In the genomic region with DNA sequence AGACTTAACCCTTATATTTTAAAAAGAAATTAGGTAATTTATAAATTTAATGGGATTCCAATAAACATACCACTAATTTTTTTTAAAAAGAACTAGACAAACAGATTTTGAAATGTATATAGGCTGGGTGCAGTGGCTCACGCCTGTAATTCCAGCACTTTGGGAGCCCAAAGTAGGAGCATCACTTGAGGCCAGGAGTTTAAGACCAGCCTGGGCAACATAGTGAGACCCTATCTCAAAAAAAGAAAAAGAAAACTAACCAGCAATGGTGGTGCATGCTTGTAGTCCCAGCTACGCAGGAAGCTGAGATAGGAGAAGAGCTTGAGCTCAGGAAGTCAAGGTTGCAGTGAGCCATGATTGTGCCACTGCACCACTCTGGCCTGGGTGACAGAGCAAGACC, we compare ENCODE assay signal across 23 cellular contexts.
DNase-seq lines count a peak whose midpoint lies in the region; ATAC-seq, FAIRE-seq and TF ChIP-seq lines count a peak whose summit lies in the region.
"Had no signal": no experiment of that assay in that cellular context is flagged by ENCODE, and none has a peak within 500 bp of the region (broad histone marks: within the 10 kb centered on the region; RNA-seq: fewer than 3 reads in every experiment).

No MANE protein-coding gene starts in this region.

- POLR2A ChIA-PET in K562 (lab: Yijun Ruan, JAX): interaction anchor here (1.1 kb wide), 1 partner anchor 9 kb away, joined by 4 read pairs; no protein-coding TSS in a partner anchor

- H4K20me1 ChIP-seq in DND-41 (ENCODE audit: insufficient read depth, low read length) (peaks cover 8% of the 10 kb centered on the region; the same call in 1 of the 2 replicates), KMS-11 (ENCODE audit: insufficient read depth) (no peaks in the 10 kb centered on the region; the same call in 1 of the 2 replicates), K562 (replicated peaks; ENCODE audit: control insufficient read depth, insufficient read depth, low read length) (no peaks in the 10 kb centered on the region), H9 (ENCODE audit: control insufficient read depth, insufficient read depth, insufficient read length) (no peaks in the 10 kb centered on the region)

- H2BK5ac ChIP-seq in trophoblast cell (ENCODE audit: low read depth, low read length, poor library complexity) (peak overlapping the region; percentile 68), H9 (ENCODE audit: insufficient read length, low read length) (no peak overlapping the region)

- TF ChIP-seq CTCF in DND-41 (IDR thresholded peaks at IDR 0.05; ENCODE audit: borderline replicate concordance, extremely low read depth, low read length, poor library complexity, severe bottlenecking) (no peak), KMS-11 (conservative IDR thresholded peaks at IDR 0.05; ENCODE audit: low read depth, low read length) (no peak), K562 (IDR thresholded peaks at IDR 0.05 in 2 of 3, conservative IDR thresholded peaks at IDR 0.05 in 1 of 3; ENCODE audit: insufficient read depth in 2 of 3, low read depth in 1 of 3, low read length in 3 of 3) (no peak), H9 (conservative IDR thresholded peaks at IDR 0.05) (no peak), tibial nerve (IDR thresholded peaks at IDR 0.05) (no peak)

- no peaks in the 10 kb centered on the region for H3K9me1 ChIP-seq in K562 (ENCODE audit: control insufficient read depth, insufficient read depth, low read length)

- H2BK20ac ChIP-seq in H9 (ENCODE audit: low read depth, low read length, poor library complexity, severe bottlenecking): no peak overlapping the region

- peak overlapping the region in 1 of 3 experiments; percentile 79; a peak in 1 of 7 replicates for H3K27ac Mint-ChIP-seq in H9
- H3K27ac Mint-ChIP-seq: B cell; CD4-positive, CD25-positive, alpha-beta regulatory T cell had no signal

- intact Hi-C loops in K562 (cut with micrococcal nuclease): no loop called here

- H3K4me3 ChIP-seq in DND-41 (ENCODE audit: low read depth in 1 of 2, low read length in 2 of 2) (no peak overlapping the region), KMS-11 (IDR thresholded peaks at IDR 0.05; ENCODE audit: insufficient read depth, low read depth, low read length) (no peak overlapping the region), K562 (no peak overlapping the region), trophoblast cell (ENCODE audit: low read depth, low read length) (no peak overlapping the region), tibial nerve (no peak overlapping the region)
- H3K4me3 ChIP-seq: BLaER1 had no signal

- TF ChIP-seq EP300 in K562 (IDR thresholded peaks at IDR 0.05; ENCODE audit: low read length) (no peak), tibial nerve (IDR thresholded peaks at IDR 0.05) (no peak)

- peaks cover 0 to 3% of the 10 kb centered on the region in 2 experiments; a peak in 2 of 4 replicates for H3K4me1 Mint-ChIP-seq in H9
- H3K4me1 Mint-ChIP-seq: CD4-positive, CD25-positive, alpha-beta regulatory T cell had no signal

- H3K18ac ChIP-seq in trophoblast cell (ENCODE audit: low read length) (no peak overlapping the region), H9 (ENCODE audit: insufficient read length, low read depth, low read length) (no peak overlapping the region)

- H3K27me3 ChIP-seq in DND-41 (ENCODE audit: insufficient read depth, low read length, poor library complexity): no peaks in the 10 kb centered on the region
- no peaks in the 10 kb centered on the region for H3K27me3 ChIP-seq in KMS-11 (ENCODE audit: insufficient read depth, low read depth)
- H3K27me3 ChIP-seq in K562 (ENCODE audit: control insufficient read depth in 2 of 2, insufficient read depth in 2 of 2, low read length in 2 of 2): no peaks in the 10 kb centered on the region
- no peaks in the 10 kb centered on the region for H3K27me3 ChIP-seq in trophoblast cell (ENCODE audit: insufficient read depth, low read length)
- H3K27me3 ChIP-seq in H9 (ENCODE audit: insufficient read depth, low read length): no peaks in the 10 kb centered on the region
- H3K27me3 ChIP-seq in tibial nerve: no peaks in the 10 kb centered on the region
- H3K27me3 ChIP-seq: BLaER1 had no signal

- no peak overlapping the region for H4K12ac ChIP-seq in trophoblast cell (ENCODE audit: low read depth, low read length)

- H3K4me3 Mint-ChIP-seq in H9: no peak overlapping the region
- H3K4me3 Mint-ChIP-seq: B cell; CD4-positive, CD25-positive, alpha-beta regulatory T cell; CD8-positive, alpha-beta memory T cell had no signal

- no peak for FAIRE-seq in K562 (lab: Jason Lieb, UNC)
- FAIRE-seq: A204.1, D721Med, G401.6, GM12892, H54 had no signal

- H2AK5ac ChIP-seq in trophoblast cell (ENCODE audit: low read length) (no peak overlapping the region), H9 (ENCODE audit: insufficient read length, low read length) (no peak overlapping the region)

- in situ Hi-C loops in K562 (cut with MboI) (no loop called here), G401 (cut with HindIII; ENCODE audit: low sequenced_read_pairs) (no loop called here)

- H3K79me1 ChIP-seq in trophoblast cell (ENCODE audit: low read length): no peaks in the 10 kb centered on the region
- no peaks in the 10 kb centered on the region for H3K79me1 ChIP-seq in H9 (ENCODE audit: insufficient read depth, low read depth, low read length, poor library complexity, severe bottlenecking)

- H3K4ac ChIP-seq in trophoblast cell (ENCODE audit: low read depth, low read length) (no peak overlapping the region), H9 (ENCODE audit: low read depth, low read length) (no peak overlapping the region)

- H3K79me2 ChIP-seq in DND-41 (ENCODE audit: insufficient read depth, low read length): peaks cover 44% of the 10 kb centered on the region
- H3K79me2 ChIP-seq in KMS-11 (ENCODE audit: insufficient read depth, low read depth): peaks cover 11% of the 10 kb centered on the region; the same call in 1 of the 2 replicates
- H3K79me2 ChIP-seq in K562 (ENCODE audit: control insufficient read depth, insufficient read depth, low read length): peaks cover 10% of the 10 kb centered on the region; the same call in 2 of the 3 replicates
- H3K79me2 ChIP-seq in trophoblast cell (ENCODE audit: control insufficient read depth, insufficient read depth, low read length, poor library complexity): no peaks in the 10 kb centered on the region
- no peaks in the 10 kb centered on the region for H3K79me2 ChIP-seq in H9 (ENCODE audit: insufficient read depth, low read length)

- no peak overlapping the region for H3K4me2 ChIP-seq in DND-41 (ENCODE audit: insufficient read depth, low read length)
- H3K4me2 ChIP-seq in KMS-11: peak overlapping the region; percentile 50; the same call in 1 of the 2 replicates
- no peak overlapping the region for H3K4me2 ChIP-seq in K562 (ENCODE audit: insufficient read depth, low read length)
- H3K4me2 ChIP-seq in trophoblast cell (ENCODE audit: low read length): no peak overlapping the region
- H3K4me2 ChIP-seq in H9 (ENCODE audit: insufficient read depth, insufficient read length, low read length): no peak overlapping the region

- H3K4me1 ChIP-seq in DND-41 (ENCODE audit: insufficient read depth, low read length) (no peaks in the 10 kb centered on the region), KMS-11 (ENCODE audit: low read depth, poor library complexity, severe bottlenecking) (peaks cover 44% of the 10 kb centered on the region), K562 (replicated peaks in 1 of 2; ENCODE audit: control insufficient read depth in 2 of 2, insufficient read depth in 2 of 2, low read length in 2 of 2) (peaks cover 0 to 4% of the 10 kb centered on the region in 2 experiments; a peak in 3 of 5 replicates), trophoblast cell (ENCODE audit: control insufficient read depth in 1 of 2, insufficient read depth in 2 of 2, low read length in 2 of 2) (no peaks in the 10 kb centered on the region), H9 (ENCODE audit: insufficient read depth, low read length) (no peaks in the 10 kb centered on the region), tibial nerve (no peaks in the 10 kb centered on the region)

- no peak overlapping the region for H2BK15ac ChIP-seq in H9 (ENCODE audit: low read depth, low read length)

- H2AFZ ChIP-seq in DND-41 (ENCODE audit: low read depth, low read length) (no peak overlapping the region), KMS-11 (ENCODE audit: low read depth) (no peak overlapping the region), K562 (ENCODE audit: low read depth, low read length) (no peak overlapping the region), trophoblast cell (ENCODE audit: insufficient read depth, low read length, poor library complexity) (no peak overlapping the region), H9 (ENCODE audit: low read length) (no peak overlapping the region)

- no peak overlapping the region for H3T11ph ChIP-seq in H9 (ENCODE audit: low read length)

- no peak overlapping the region for H4K5ac ChIP-seq in H9 (ENCODE audit: insufficient read length, low read depth, low read length)

- peaks cover 84% of the 10 kb centered on the region for H3K36me3 ChIP-seq in DND-41 (ENCODE audit: insufficient read depth, low read length)
- H3K36me3 ChIP-seq in KMS-11 (ENCODE audit: insufficient read depth): peaks cover 20% of the 10 kb centered on the region; the same call in 1 of the 2 replicates
- peaks cover 79% of the 10 kb centered on the region for H3K36me3 ChIP-seq in K562 (ENCODE audit: control insufficient read depth, insufficient read depth, low read length)
- H3K36me3 ChIP-seq in trophoblast cell (ENCODE audit: control insufficient read depth in 1 of 2, insufficient read depth in 2 of 2, low read length in 2 of 2): peaks cover 4 to 12% of the 10 kb centered on the region in 2 experiments
- peaks cover 0 to 5% (median 0%) of the 10 kb centered on the region in 3 donors for H3K36me3 ChIP-seq in tibial nerve

- no peaks in the 10 kb centered on the region for H3K23me2 ChIP-seq in H9 (ENCODE audit: insufficient read length, low read depth, low read length, poor library complexity, severe bottlenecking)

- DNase-seq in DND-41: no peak
- no peak for DNase-seq in K562 (ENCODE audit: extremely low read depth in 1 of 4, low spot score in 3 of 4)
- peak in 1 of 2 donors; percentile 12 for DNase-seq in trophoblast cell
- no peak for DNase-seq in G401 (ENCODE audit: low spot score)
- DNase-seq in H9: no peak
- DNase-seq in tibial nerve (ENCODE audit: low spot score in 2 of 2): no peak
- DNase-seq: CD4-positive, CD25-positive, alpha-beta regulatory T cell; CD8-positive, alpha-beta memory T cell; DMS 273 treated with DMSO at 0.1 percent for 48 hours; DMS79; GOT3; HCEC 1CT had no signal

- H2BK12ac ChIP-seq in trophoblast cell (ENCODE audit: low read length) (peak overlapping the region; percentile 92), H9 (ENCODE audit: insufficient read length, low read depth, low read length) (no peak overlapping the region)

- no peak for TF ChIP-seq POLR2A in K562 (conservative IDR thresholded peaks at IDR 0.05)
- no peak for TF ChIP-seq POLR2A in tibial nerve (IDR thresholded peaks at IDR 0.05)

- H2BK120ac ChIP-seq in trophoblast cell (ENCODE audit: insufficient read depth, low read length, poor library complexity): no peak overlapping the region
- H2BK120ac ChIP-seq in H9 (ENCODE audit: low read depth, low read length, poor library complexity, severe bottlenecking): no peak overlapping the region

- no peak overlapping the region for H3K23ac ChIP-seq in trophoblast cell (ENCODE audit: low read length)
- H3K23ac ChIP-seq in H9 (ENCODE audit: insufficient read length, low read depth, low read length): no peak overlapping the region

- no peak overlapping the region for H3K56ac ChIP-seq in H9 (ENCODE audit: insufficient read length, low read depth, low read length)

- CTCF ChIA-PET in K562 (lab: Yijun Ruan, JAX; ENCODE audit: low intra/inter-chr PET ratio): interaction anchor here (0.6 kb wide), 1 partner anchor 120 kb away, joined by 3 read pairs; no protein-coding TSS in a partner anchor

- H3K14ac ChIP-seq in trophoblast cell (ENCODE audit: low read length) (no peak overlapping the region), H9 (ENCODE audit: insufficient read depth, low read length) (no peak overlapping the region)

- BruUV-seq in K562 (replicated peaks; lab: Mats Ljungman, UMichigan): no TSS peak

- no peak overlapping the region for H3K27ac ChIP-seq in DND-41 (ENCODE audit: low read length)
- H3K27ac ChIP-seq in KMS-11: peak overlapping the region; percentile 32; the same call in 1 of the 2 replicates
- H3K27ac ChIP-seq in K562 (ENCODE audit: extremely low read depth, low read depth, low read length): no peak overlapping the region
- H3K27ac ChIP-seq in trophoblast cell (ENCODE audit: low read depth, low read length): no peak overlapping the region
- no peak overlapping the region for H3K27ac ChIP-seq in H9 (ENCODE audit: insufficient read length, low read depth, low read length)
- no peak overlapping the region for H3K27ac ChIP-seq in tibial nerve
- H3K27ac ChIP-seq: 22Rv1, C4-2B had no signal

- no peak overlapping the region for H4K8ac ChIP-seq in trophoblast cell (ENCODE audit: low read depth, low read length)
- no peak overlapping the region for H4K8ac ChIP-seq in H9 (replicated peaks; ENCODE audit: insufficient read length, low read depth, low read length)

- H4K91ac ChIP-seq in trophoblast cell (ENCODE audit: low read depth, low read length) (no peak overlapping the region), H9 (ENCODE audit: insufficient read length, low read depth, low read length) (no peak overlapping the region)

- 96% methylated on average over 2 of the region's 2 CpGs for WGBS in K562 (ENCODE audit: insufficient coverage, low coverage, missing lambda C conversion rate)
- no CpG with 5 or more reads among the region's 2 CpGs for WGBS in trophoblast cell (ENCODE audit: extremely low coverage, insufficient coverage, insufficient read length)
- no CpG with 5 or more reads among the region's 2 CpGs for WGBS in H9 (ENCODE audit: extremely low coverage, insufficient read length, low lambda C conversion rate)
- 90 to 98% methylated on average over 2 of the region's 2 CpGs for WGBS in tibial nerve, 2 donors

- no peaks in the 10 kb centered on the region for H3K9me3 ChIP-seq in DND-41 (ENCODE audit: insufficient read depth, low read length, severe bottlenecking)
- no peaks in the 10 kb centered on the region for H3K9me3 ChIP-seq in K562 (replicated peaks; ENCODE audit: control insufficient read depth, insufficient read depth, low read depth, low read length)
- H3K9me3 ChIP-seq in trophoblast cell (ENCODE audit: insufficient read depth, low read depth, low read length): no peaks in the 10 kb centered on the region
- H3K9me3 ChIP-seq in H9 (ENCODE audit: control insufficient read depth, low read depth, low read length): no peaks in the 10 kb centered on the region
- H3K9me3 ChIP-seq in tibial nerve: no peaks in the 10 kb centered on the region
- H3K9me3 ChIP-seq: BLaER1 had no signal

- ATAC-seq in DND-41 (ENCODE audit: insufficient read depth, low read depth) (peak; percentile 22; the same call in 1 of the 3 replicates), K562 (peak; percentile 56), HG02759 (IDR thresholded peaks at IDR 0.05; ENCODE audit: unreplicated experiment) (no peak)

- peaks cover 9 to 56% (median 46%) of the 10 kb centered on the region in 3 experiments; a peak in 5 of 7 replicates for H3K36me3 Mint-ChIP-seq in H9 (ENCODE audit: insufficient read depth in 1 of 3, low read depth in 3 of 3)

- no peaks in the 10 kb centered on the region for H3K27me3 Mint-ChIP-seq in H9 (ENCODE audit: low read depth)
- H3K27me3 Mint-ChIP-seq: B cell; CD4-positive, CD25-positive, alpha-beta regulatory T cell; CD8-positive, alpha-beta memory T cell had no signal

- H3K9me3 Mint-ChIP-seq in H9: no peaks in the 10 kb centered on the region
- H3K9me3 Mint-ChIP-seq: CD4-positive, CD25-positive, alpha-beta regulatory T cell; CD8-positive, alpha-beta memory T cell had no signal

- TF ChIP-seq RAD21 in K562 (CRISPR knock-in tag; conservative IDR thresholded peaks at IDR 0.05 in 1 of 2, IDR thresholded peaks at IDR 0.05 in 1 of 2): no peak

- H3K9ac ChIP-seq in DND-41 (ENCODE audit: low read depth, low read length) (no peak overlapping the region), KMS-11 (no peak overlapping the region), K562 (ENCODE audit: insufficient read depth in 1 of 2, low read depth in 2 of 2, low read length in 2 of 2) (no peak overlapping the region), trophoblast cell (ENCODE audit: low read length) (no peak overlapping the region), H9 (ENCODE audit: extremely low read depth, insufficient read length, low read length) (no peak overlapping the region)
- H3K9ac ChIP-seq: BLaER1 had no signal
